8 cellular contexts compared by ENCODE assay signal in the genomic region with DNA sequence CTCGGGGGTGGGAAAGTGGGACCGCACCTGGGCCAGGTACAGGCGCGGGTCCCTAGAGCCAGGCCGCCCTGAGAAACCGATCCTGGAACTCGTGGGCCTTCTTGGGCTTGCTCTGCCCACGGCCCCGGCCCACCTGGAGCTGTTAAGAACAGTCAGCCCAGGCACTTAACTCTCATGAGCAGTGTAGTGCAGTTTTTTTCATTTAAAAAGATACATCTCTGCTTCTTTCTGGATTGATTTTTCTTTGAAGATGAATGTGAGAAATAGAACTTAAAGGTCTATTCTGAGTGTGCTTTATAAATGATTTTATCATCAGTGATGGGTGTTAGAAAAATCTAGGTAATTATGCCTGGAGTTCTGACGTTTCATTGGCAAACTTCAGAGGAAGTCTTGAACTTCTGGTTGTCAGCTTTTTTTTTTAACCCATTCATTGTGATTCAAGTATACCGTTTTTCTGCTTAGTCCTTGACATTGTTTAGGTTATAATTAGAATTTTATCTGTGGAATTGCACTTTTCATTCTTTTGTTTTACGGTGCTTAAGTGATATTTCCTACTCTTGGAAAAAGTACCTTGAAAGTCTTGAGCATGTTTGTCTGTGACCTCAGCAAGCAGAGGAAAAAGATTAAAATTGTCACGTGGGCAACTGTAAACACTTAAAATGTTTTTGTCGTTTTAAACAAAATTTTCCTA. TPM values are rescaled to one million over a fixed set of nuclear protein-coding genes. Genes with fewer than 3 reads are reported as not detected.
DNase-seq lines count a peak whose midpoint lies in the region; ATAC-seq and TF ChIP-seq lines count a peak whose summit lies in the region.

No MANE protein-coding gene starts in this region.

- H3K36me3 ChIP-seq in BLaER1 (peaks cover 24% of the 10 kb centered on the region), lung (ENCODE audit: control insufficient read depth in 2 of 2, insufficient read depth in 2 of 2, low read length in 2 of 2) (no peaks in the 10 kb centered on the region)

- peaks cover 42% of the 10 kb centered on the region for H3K36me3 Mint-ChIP-seq in activated naive CD8-positive, alpha-beta T cell treated with anti-CD3 and anti-CD28 coated beads, Interleukin-2, amount 50 U/mL, for 24 hours (ENCODE audit: low read depth)

- no peak for TF ChIP-seq CTCF in lung (IDR thresholded peaks at IDR 0.05; ENCODE audit: control extremely low read depth, extremely low read depth)

- peak overlapping the region; percentile 93 for H3K9ac ChIP-seq in BLaER1

- H3K27ac ChIP-seq in BLaER1 (peak overlapping the region; percentile 90), lung (ENCODE audit: low read depth in 1 of 2, low read length in 1 of 2) (no peak overlapping the region)

- peak overlapping the region; percentile 89 for H3K4me2 ChIP-seq in BLaER1

- no peaks in the 10 kb centered on the region for H3K27me3 ChIP-seq in BLaER1
- no peaks in the 10 kb centered on the region for H3K27me3 ChIP-seq in lung (ENCODE audit: control insufficient read depth, insufficient read depth)

- ATAC-seq in GM19043 (IDR thresholded peaks at IDR 0.05; ENCODE audit: low read depth, unreplicated experiment) (peak; percentile 8), HG03457 (IDR thresholded peaks at IDR 0.05; ENCODE audit: unreplicated experiment) (peak; percentile 9), lung (ENCODE audit: insufficient read depth, low FRiP score) (no peak)
- ATAC-seq in activated naive CD8-positive, alpha-beta T cell treated with anti-CD3 and anti-CD28 coated beads, Interleukin-2, amount 50 U/mL, for 24 hours: no peak

- peaks cover 3% of the 10 kb centered on the region for H3K27me3 Mint-ChIP-seq in activated naive CD8-positive, alpha-beta T cell treated with anti-CD3 and anti-CD28 coated beads, Interleukin-2, amount 50 U/mL, for 24 hours

- H3K4me1 ChIP-seq in BLaER1 (peaks cover 41% of the 10 kb centered on the region), lung (ENCODE audit: control insufficient read depth in 2 of 2, insufficient read depth in 2 of 2, low read length in 2 of 2) (peaks cover 0 to 6% of the 10 kb centered on the region in 2 donors)

- H3K9me3 ChIP-seq in BLaER1: no peaks in the 10 kb centered on the region
- H3K9me3 ChIP-seq in lung (ENCODE audit: control insufficient read depth in 2 of 2, insufficient read depth in 1 of 2, low read length in 1 of 2): no peaks in the 10 kb centered on the region

- WGBS in lung, 2 donors: 0 to 1% methylated on average over 14 of the region's 14 CpGs

- no peaks in the 10 kb centered on the region for H3K9me3 Mint-ChIP-seq in activated naive CD8-positive, alpha-beta T cell treated with anti-CD3 and anti-CD28 coated beads, Interleukin-2, amount 50 U/mL, for 24 hours

- peak overlapping the region; percentile 97 for H3K4me3 Mint-ChIP-seq in activated naive CD8-positive, alpha-beta T cell treated with anti-CD3 and anti-CD28 coated beads, Interleukin-2, amount 50 U/mL, for 24 hours

- peak overlapping the region; percentile 77 for H3K27ac Mint-ChIP-seq in activated naive CD8-positive, alpha-beta T cell treated with anti-CD3 and anti-CD28 coated beads, Interleukin-2, amount 50 U/mL, for 24 hours

- H4K20me1 ChIP-seq in BLaER1: peaks cover 43% of the 10 kb centered on the region

- DNase-seq in activated naive CD8-positive, alpha-beta T cell treated with anti-CD3 and anti-CD28 coated beads, Interleukin-2, amount 50 U/mL, for 24 hours: no peak
- DNase-seq in lung (ENCODE audit: low spot score) (no peak), mucosa of gallbladder (ENCODE audit: low spot score) (no peak), NCI-H69 (lab: John Stamatoyannopoulos, UW) (no peak), T1000 (lab: John Stamatoyannopoulos, UW) (no peak)

- H3K4me1 Mint-ChIP-seq in activated naive CD8-positive, alpha-beta T cell treated with anti-CD3 and anti-CD28 coated beads, Interleukin-2, amount 50 U/mL, for 24 hours: peaks cover 32% of the 10 kb centered on the region

- peak overlapping the region; percentile 85 for H3K4me3 ChIP-seq in BLaER1
- peak overlapping the region; percentile 78 for H3K4me3 ChIP-seq in lung

RNA-seq across cellular contexts. Expression of a gene that starts 0.8 kb away (rescaled TPM):
- 10 to 100 TPM in 1 of 2 donors, 1 to 10 TPM in 1; 3.2 to 16.0 TPM for total RNA-seq in lung
- 10 to 100 TPM in 1 of 2 donors, 1 to 10 TPM in 1; 4.4 to 10.9 TPM for polyA plus RNA-seq in lung
- total RNA-seq in mucosa of gallbladder: 3.9 TPM

Comparison
In these comparisons a context has a peak if more than half of its experiments do, and no peak if none do; other contexts are left out.
1. ATAC-seq: peak in GM19043 (single experiment) and HG03457 (single experiment); none in activated naive CD8-positive, alpha-beta T cell treated with anti-CD3 and anti-CD28 coated beads, Interleukin-2, amount 50 U/mL, for 24 hours (single experiment) and lung (single experiment).